ENCODE assay signal across 8 cellular contexts in the genomic region with DNA sequence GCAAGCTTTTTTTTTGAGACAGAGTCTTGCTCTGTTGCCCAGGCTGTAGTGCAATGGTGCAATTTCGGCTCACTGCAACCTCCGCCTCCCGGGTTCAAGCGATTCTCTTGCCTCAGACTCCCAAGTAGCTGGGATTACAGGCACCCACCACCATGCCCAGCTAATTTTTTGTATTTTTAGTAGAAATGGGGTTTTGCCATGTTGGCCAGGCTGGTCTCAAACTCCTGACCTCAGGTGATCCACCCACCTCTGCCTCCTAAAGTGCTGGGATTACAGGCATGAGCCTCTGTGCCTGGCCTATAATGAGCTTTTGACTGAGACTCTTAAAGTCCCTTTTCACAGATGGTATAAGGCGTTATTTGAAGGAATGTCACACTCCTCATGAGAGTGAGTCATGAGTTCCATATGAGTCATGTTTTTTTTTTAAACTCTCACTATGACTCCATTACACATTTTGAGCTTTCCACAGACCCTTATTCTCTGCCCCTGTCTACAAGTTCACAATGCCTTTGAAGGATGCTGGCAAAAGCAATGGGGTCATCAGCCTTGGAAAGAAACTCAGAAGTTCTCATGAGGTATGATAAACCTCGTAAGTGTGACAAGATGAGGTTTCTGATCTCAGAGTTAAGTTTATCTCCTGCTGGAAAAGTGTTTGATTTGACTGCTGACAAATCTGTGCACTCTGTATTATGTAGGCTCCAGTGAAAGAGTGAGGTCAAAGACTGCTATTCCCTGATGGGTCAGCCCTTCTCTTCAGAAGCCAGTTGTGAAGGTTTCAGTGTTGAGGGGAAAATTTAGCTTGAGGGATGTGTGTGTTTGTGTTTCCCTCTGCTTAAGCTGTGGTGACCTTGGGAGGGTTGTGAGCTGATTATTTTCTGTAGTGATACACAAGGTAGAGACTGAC. TPM values are rescaled to one million over a fixed set of nuclear protein-coding genes. Genes with fewer than 3 reads are reported as not detected.
A peak's percentile ranks its signal among the peaks of the same experiment; 100 is the strongest.
DNase-seq lines count a peak whose midpoint lies in the region; ATAC-seq and TF ChIP-seq lines count a peak whose summit lies in the region.
"Not testable (repeated sequence)": the region's sequence is repeated elsewhere in the genome, so short reads cannot be mapped to it uniquely, and the experiment has no call there.

No MANE protein-coding gene starts in this region.

- not testable (repeated sequence) for H3K9me3 ChIP-seq in heart left ventricle

- not testable (repeated sequence) for H3K36me3 ChIP-seq in heart left ventricle

- H3K27ac ChIP-seq in heart left ventricle = not testable (repeated sequence)

- H3K4me1 ChIP-seq in heart left ventricle = not testable (repeated sequence)

- not testable (repeated sequence) for TF ChIP-seq CTCF in astrocyte of the spinal cord (IDR thresholded peaks at IDR 0.05; ENCODE audit: low read depth, low read length); heart left ventricle (IDR thresholded peaks at IDR 0.05)

- peak; percentile 78 for ATAC-seq in GM19438 (IDR thresholded peaks at IDR 0.05; ENCODE audit: low read depth, unreplicated experiment)
- peak; percentile 78 for ATAC-seq in HG02840 (IDR thresholded peaks at IDR 0.05; ENCODE audit: low FRiP score, unreplicated experiment)
- peak; percentile 79 for ATAC-seq in SK-N-SH treated with all-trans-retinoic acid at 6 μM for 48 hours
- peak in 3 of 4 donors; percentile 34 to 67 (median 54) for ATAC-seq in heart left ventricle
- peak; percentile 93 for ATAC-seq in stimulated activated naive CD8-positive, alpha-beta T cell treated with anti-CD3 and anti-CD28 coated beads, Interleukin-15, Interleukin-2, amounts not matched to agents 100 U/mL and 50 U/mL, for 24 hours

- WGBS in heart left ventricle, 4 donors = 62 to 73% (median 73%) methylated on average over 6 of the region's 6 CpGs

- TF ChIP-seq POLR2A in heart left ventricle (IDR thresholded peaks at IDR 0.05) = not testable (repeated sequence)

- peak; percentile 58 for DNase-seq in GM03348 (ENCODE audit: low spot score)
- peak; percentile 8 for DNase-seq in HK-2 (ENCODE audit: unreplicated experiment)
- DNase-seq in astrocyte of the spinal cord (ENCODE audit: low read depth, low spot score) = peak; percentile 75
- DNase-seq in heart left ventricle = not testable (repeated sequence)
- peak; percentile 9 for DNase-seq in stimulated activated naive CD8-positive, alpha-beta T cell treated with anti-CD3 and anti-CD28 coated beads, Interleukin-15, Interleukin-2, amounts not matched to agents 100 U/mL and 50 U/mL, for 24 hours

- in situ Hi-C loops in astrocyte of the spinal cord (cut with HindIII; ENCODE audit: low sequenced_read_pairs) = not testable (repeated sequence)

- H3K27me3 ChIP-seq in heart left ventricle = not testable (repeated sequence)

- not testable (repeated sequence) for H3K4me3 ChIP-seq in astrocyte of the spinal cord (ENCODE audit: low read depth, low read length); heart left ventricle

- intact Hi-C loops in heart left ventricle (cut with DNase I) = not testable (repeated sequence)

RNA-seq across cellular contexts. Expression of a gene that starts 39.1 kb away (rescaled TPM):
- 100 to 1,000 TPM; 291 to 616 (median 458) TPM for total RNA-seq in heart left ventricle
- 100 to 1,000 TPM in 1 of 2 donors, 10 to 100 TPM in 1; 76.5 to 400 TPM for polyA plus RNA-seq in heart left ventricle
